ENCODE assay signal across 7 cellular contexts in the genomic region with DNA sequence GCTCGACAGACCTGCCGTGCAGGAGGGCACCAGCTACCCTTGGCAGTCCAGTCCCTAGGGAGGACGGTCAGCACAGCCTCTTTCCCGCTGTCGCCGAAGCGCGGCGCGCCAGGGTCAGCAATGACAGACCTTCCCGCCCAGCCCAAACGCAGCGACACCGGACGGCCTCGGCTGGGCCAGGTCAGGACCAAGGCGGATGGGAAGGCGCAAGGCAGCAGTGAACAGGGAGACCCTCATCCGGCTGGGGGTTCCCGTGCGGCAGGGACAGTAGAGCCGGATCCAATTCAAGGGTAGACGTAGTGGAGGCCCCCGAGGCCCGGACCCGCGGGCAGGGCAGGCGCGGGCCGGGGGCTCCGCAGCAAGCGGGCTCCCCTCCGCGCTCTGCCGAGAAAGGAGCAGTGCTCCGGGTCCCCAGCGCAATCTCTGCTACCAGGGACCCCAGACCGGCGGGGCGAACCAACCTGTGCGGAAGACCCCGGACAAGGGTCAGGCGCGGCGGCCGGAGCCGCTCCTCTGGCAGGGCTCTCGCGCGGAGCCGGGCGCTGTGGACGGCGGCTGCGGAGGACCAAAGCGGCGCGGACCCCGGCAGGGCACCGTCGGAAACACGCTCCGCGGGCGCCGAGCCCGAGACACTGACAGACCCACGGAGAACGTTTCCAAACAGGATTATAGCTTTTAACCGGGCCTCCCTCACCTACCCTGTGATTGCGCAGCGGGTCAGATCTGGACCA. TPM values are rescaled to one million over a fixed set of nuclear protein-coding genes. Genes with fewer than 3 reads are reported as not detected.
A peak's percentile ranks its signal among the peaks of the same experiment; 100 is the strongest.
DNase-seq lines count a peak whose midpoint lies in the region; FAIRE-seq and TF ChIP-seq lines count a peak whose summit lies in the region.

A gene with protein sequence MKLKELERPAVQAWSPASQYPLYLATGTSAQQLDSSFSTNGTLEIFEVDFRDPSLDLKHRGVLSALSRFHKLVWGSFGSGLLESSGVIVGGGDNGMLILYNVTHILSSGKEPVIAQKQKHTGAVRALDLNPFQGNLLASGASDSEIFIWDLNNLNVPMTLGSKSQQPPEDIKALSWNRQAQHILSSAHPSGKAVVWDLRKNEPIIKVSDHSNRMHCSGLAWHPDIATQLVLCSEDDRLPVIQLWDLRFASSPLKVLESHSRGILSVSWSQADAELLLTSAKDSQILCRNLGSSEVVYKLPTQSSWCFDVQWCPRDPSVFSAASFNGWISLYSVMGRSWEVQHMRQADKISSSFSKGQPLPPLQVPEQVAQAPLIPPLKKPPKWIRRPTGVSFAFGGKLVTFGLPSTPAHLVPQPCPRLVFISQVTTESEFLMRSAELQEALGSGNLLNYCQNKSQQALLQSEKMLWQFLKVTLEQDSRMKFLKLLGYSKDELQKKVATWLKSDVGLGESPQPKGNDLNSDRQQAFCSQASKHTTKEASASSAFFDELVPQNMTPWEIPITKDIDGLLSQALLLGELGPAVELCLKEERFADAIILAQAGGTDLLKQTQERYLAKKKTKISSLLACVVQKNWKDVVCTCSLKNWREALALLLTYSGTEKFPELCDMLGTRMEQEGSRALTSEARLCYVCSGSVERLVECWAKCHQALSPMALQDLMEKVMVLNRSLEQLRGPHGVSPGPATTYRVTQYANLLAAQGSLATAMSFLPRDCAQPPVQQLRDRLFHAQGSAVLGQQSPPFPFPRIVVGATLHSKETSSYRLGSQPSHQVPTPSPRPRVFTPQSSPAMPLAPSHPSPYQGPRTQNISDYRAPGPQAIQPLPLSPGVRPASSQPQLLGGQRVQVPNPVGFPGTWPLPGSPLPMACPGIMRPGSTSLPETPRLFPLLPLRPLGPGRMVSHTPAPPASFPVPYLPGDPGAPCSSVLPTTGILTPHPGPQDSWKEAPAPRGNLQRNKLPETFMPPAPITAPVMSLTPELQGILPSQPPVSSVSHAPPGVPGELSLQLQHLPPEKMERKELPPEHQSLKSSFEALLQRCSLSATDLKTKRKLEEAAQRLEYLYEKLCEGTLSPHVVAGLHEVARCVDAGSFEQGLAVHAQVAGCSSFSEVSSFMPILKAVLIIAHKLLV (minus strand): TSS at position 541 of the 731 bp plus-strand sequence. CDS start 2,909 bp downstream, outside the sequence.

- H3K27ac Mint-ChIP-seq in MCF 10A (ENCODE audit: low read depth, unreplicated experiment), result no peak within 1 kb of the TSS

- H3K4me3 ChIP-seq in kidney (ENCODE audit: low read length in 2 of 2) (peak within 1 kb of the TSS; percentile 62 to 64), spleen (peak within 1 kb of the TSS in 7 of 8 donors; percentile 19 to 65 (median 34))

- H3K36me3 Mint-ChIP-seq in MCF 10A (ENCODE audit: insufficient read depth, unreplicated experiment), result peaks cover 24% of the 10 kb centered on the region

- peaks cover 0 to 12% (median 4%) of the 10 kb centered on the region in 7 donors for H3K27me3 ChIP-seq in spleen (replicated peaks in 1 of 7)

- H3K9ac ChIP-seq in kidney (ENCODE audit: low read length in 2 of 2), result peak within 1 kb of the TSS; percentile 38 to 60

- no peaks in the 10 kb centered on the region for H3K4me1 Mint-ChIP-seq in MCF 10A (ENCODE audit: insufficient read depth, unreplicated experiment)

- CTCF ChIA-PET in MCF 10A (lab: Yijun Ruan, JAX), result interaction anchor here (0.5 to 5.1 kb wide), 29 partner anchors 8 to 369 kb away, joined by 3 to 42 read pairs (median 5); a partner anchor contains a TSS

- H3K36me3 ChIP-seq in kidney (ENCODE audit: control insufficient read depth in 1 of 2, insufficient read depth in 2 of 2, low read length in 2 of 2) (peaks cover 9 to 11% of the 10 kb centered on the region in 2 donors), spleen (peaks cover 0 to 51% (median 22%) of the 10 kb centered on the region in 6 donors)

- no peak for TF ChIP-seq CTCF in MCF 10A (IDR thresholded peaks at IDR 0.05; ENCODE audit: unreplicated experiment)
- peak; percentile 1 for TF ChIP-seq CTCF in kidney (IDR thresholded peaks at IDR 0.05; ENCODE audit: borderline replicate concordance, extremely low read depth, insufficient read depth)
- TF ChIP-seq CTCF in spleen (IDR thresholded peaks at IDR 0.05 in 8 of 11, conservative IDR thresholded peaks at IDR 0.05 in 3 of 11), result no peak

- DNase-seq in NCI-H510A (lab: John Stamatoyannopoulos, UW) (peak; percentile 38), MCF 10A (ENCODE audit: unreplicated experiment) (no peak), kidney (peak; percentile 79), spleen (peak; percentile 82), COLO829 (ENCODE audit: low spot score) (no peak), NCI-H226 (no peak)
- DNase-seq in activated CD8-positive, alpha-beta memory T cell treated with anti-CD3 and anti-CD28 coated beads, Interleukin-2, amount 50 U/mL, for 48 hours, result no peak

- H3K9me3 ChIP-seq in kidney (ENCODE audit: control insufficient read depth in 1 of 2, low read length in 2 of 2) (no peaks in the 10 kb centered on the region), spleen (no peaks in the 10 kb centered on the region)

- H3K4me1 ChIP-seq in kidney (ENCODE audit: control insufficient read depth in 1 of 2, insufficient read depth in 1 of 2, low read depth in 1 of 2, low read length in 2 of 2), result peaks cover 0 to 2% of the 10 kb centered on the region in 2 donors
- peaks cover 0 to 19% (median 16%) of the 10 kb centered on the region in 6 donors for H3K4me1 ChIP-seq in spleen

- TF ChIP-seq POLR2A in spleen (IDR thresholded peaks at IDR 0.05), result no peak

- intact Hi-C loops in MCF 10A (cut with micrococcal nuclease), result loop anchor here (10.0 kb wide), 1 partner anchor 675 kb away; no protein-coding TSS in a partner anchor
- intact Hi-C loops in kidney (cut with DNase I), result no loop called here
- intact Hi-C loops in spleen (cut with DNase I; ENCODE audit: low total_unique reads), result loop anchor here (5.0 kb wide), 1 partner anchor 82 kb away; no protein-coding TSS in a partner anchor

- no peak within 1 kb of the TSS for H3K27ac ChIP-seq in kidney (ENCODE audit: low read depth in 2 of 2, low read length in 2 of 2)
- H3K27ac ChIP-seq in spleen, result peak within 1 kb of the TSS in 1 of 8 donors; percentile 17

- FAIRE-seq in kidney (lab: Jason Lieb, UNC), result no peak

- no peaks in the 10 kb centered on the region for H3K27me3 Mint-ChIP-seq in MCF 10A (ENCODE audit: insufficient read depth, unreplicated experiment)

- BruUV-seq in MCF 10A (replicated peaks; lab: Mats Ljungman, UMichigan), result no TSS peak

- H3K4me3 Mint-ChIP-seq in MCF 10A (ENCODE audit: unreplicated experiment), result no peak within 1 kb of the TSS

- WGBS in spleen, 5 donors, result 20 to 40% (median 24%) methylated on average over 48 to 72 of the region's 72 CpGs

- POLR2A ChIA-PET in MCF 10A (lab: Yijun Ruan, JAX), result interaction anchor here (1.0 to 2.0 kb wide), 8 partner anchors 9 to 359 kb away, joined by 3 to 7 read pairs (median 4); a partner anchor contains a TSS

- H3K9me3 Mint-ChIP-seq in MCF 10A (ENCODE audit: unreplicated experiment), result no peaks in the 10 kb centered on the region

RNA-seq across cellular contexts. Expression of the gene that starts here (rescaled TPM):
- total RNA-seq in MCF 10A (2022) (10.6 and 14.0 TPM in 2 replicates), kidney (10.6 TPM), spleen (10 to 100 TPM; 16.0 to 30.7 (median 21.6) TPM)
- polyA plus RNA-seq in kidney (ENCODE audit: insufficient read depth, low read depth, low replicate concordance) (5.6 TPM), spleen (10 to 100 TPM; 12.0 to 20.8 (median 19.1) TPM)

Comparison
In these comparisons a context has a peak if more than half of its experiments do, and no peak if none do; other contexts are left out.
1. DNase-seq: peak in NCI-H510A (single experiment), kidney (single experiment) and spleen (single experiment); none in MCF 10A (single experiment), COLO829 (single experiment), NCI-H226 (single experiment) and activated CD8-positive, alpha-beta memory T cell treated with anti-CD3 and anti-CD28 coated beads, Interleukin-2, amount 50 U/mL, for 48 hours (single experiment).